10 cellular contexts compared by ENCODE assay signal in the genomic region with DNA sequence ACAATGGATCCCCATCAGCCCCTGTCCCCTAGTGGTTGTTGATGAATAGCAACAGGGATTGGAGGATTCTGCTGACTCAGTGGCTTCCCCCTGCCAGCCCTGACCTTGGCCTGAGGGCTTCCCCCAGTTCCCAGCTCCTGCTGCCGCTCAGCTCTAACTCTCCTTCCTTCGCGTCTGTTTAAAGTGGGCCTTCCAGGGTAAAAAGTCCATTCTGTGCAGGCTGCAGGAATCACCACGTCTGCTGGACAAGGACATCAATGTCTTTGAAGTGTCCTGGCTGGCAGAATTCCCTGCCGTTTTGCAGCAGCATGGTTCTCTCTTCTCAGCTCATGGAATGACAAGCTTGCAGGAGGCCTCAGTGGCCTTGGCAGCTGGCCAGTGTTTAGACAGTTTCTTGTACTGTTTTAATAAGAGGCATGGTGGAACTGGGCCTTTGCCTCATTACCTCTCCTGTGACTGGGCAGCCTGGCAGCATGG.
DNase-seq lines count a peak whose midpoint lies in the region; ATAC-seq and TF ChIP-seq lines count a peak whose summit lies in the region.
"Had no signal": no experiment of that assay in that cellular context is flagged by ENCODE, and none has a peak within 500 bp of the region (broad histone marks: within the 10 kb centered on the region; RNA-seq: fewer than 3 reads in every experiment).

No MANE protein-coding gene starts in this region.

- no peak for ATAC-seq in left lung
- no peak for ATAC-seq in GM18498 (IDR thresholded peaks at IDR 0.05; ENCODE audit: unreplicated experiment)
- ATAC-seq in GM21367 (IDR thresholded peaks at IDR 0.05; ENCODE audit: unreplicated experiment), result no peak

- no peak overlapping the region for H2BK5ac ChIP-seq in mesenchymal stem cell (ENCODE audit: low read depth, low read length, poor library complexity, severe bottlenecking)

- DNase-seq in COLO668 (lab: John Stamatoyannopoulos, UW; ENCODE audit: unreplicated experiment), result peak; percentile 11
- DNase-seq in cardiac fibroblast (ENCODE audit: low read depth in 2 of 2), result peak in 1 of 2 donors; percentile 31
- peak; percentile 76 for DNase-seq in mesenchymal stem cell
- DNase-seq in T1000 (lab: John Stamatoyannopoulos, UW), result no peak
- no peak for DNase-seq in left lung
- DNase-seq: stimulated activated CD4-positive, alpha-beta T cell treated with anti-CD3 and anti-CD28 coated beads, Interleukin-1b, Interleukin-23, amount 100 ng/mL, for 48 hours had no signal

- H2BK120ac ChIP-seq in mesenchymal stem cell (ENCODE audit: low read depth, low read length), result peak overlapping the region; percentile 29

- H3K36me3 ChIP-seq in mesenchymal stem cell (ENCODE audit: control insufficient read depth in 1 of 2, insufficient read depth in 2 of 2, low read depth in 1 of 2, low read length in 2 of 2) (no peaks in the 10 kb centered on the region), left lung (no peaks in the 10 kb centered on the region)
- H3K36me3 ChIP-seq: SJSA1 had no signal

- intact Hi-C loops in left lung (cut with DNase I), result no loop called here

- no peak overlapping the region for H4K91ac ChIP-seq in mesenchymal stem cell (ENCODE audit: low read length)

- no peak overlapping the region for H3K23ac ChIP-seq in mesenchymal stem cell (ENCODE audit: low read length in 2 of 2)

- peaks cover 8% of the 10 kb centered on the region for H3K4me1 ChIP-seq in mesenchymal stem cell (ENCODE audit: control insufficient read depth, insufficient read depth, low read depth, low read length)
- H3K4me1 ChIP-seq in left lung, result no peaks in the 10 kb centered on the region

- no peak overlapping the region for H3K9ac ChIP-seq in mesenchymal stem cell (ENCODE audit: low read length)

- no peak overlapping the region for H2BK15ac ChIP-seq in mesenchymal stem cell (ENCODE audit: low read depth, poor library complexity, severe bottlenecking)

- 34% methylated on average over 5 of the region's 5 CpGs for WGBS in mesenchymal stem cell

- H2AK5ac ChIP-seq in mesenchymal stem cell (ENCODE audit: low read length, severe bottlenecking), result no peak overlapping the region

- H2BK12ac ChIP-seq in mesenchymal stem cell (ENCODE audit: low read length in 2 of 2), result no peak overlapping the region

- peaks cover 0 to 22% of the 10 kb centered on the region in 2 experiments for H3K27me3 ChIP-seq in mesenchymal stem cell (ENCODE audit: control insufficient read depth in 1 of 2, insufficient read depth in 1 of 2, low read length in 2 of 2)
- H3K27me3 ChIP-seq in left lung, result no peaks in the 10 kb centered on the region
- H3K27me3 ChIP-seq: SJSA1 had no signal

- H2AFZ ChIP-seq in mesenchymal stem cell (ENCODE audit: low read depth, low read length), result no peak overlapping the region

- no peaks in the 10 kb centered on the region for H3K9me3 ChIP-seq in mesenchymal stem cell (ENCODE audit: control insufficient read depth, low read length)
- H3K9me3 ChIP-seq in left lung, result no peaks in the 10 kb centered on the region
- H3K9me3 ChIP-seq: SJSA1 had no signal

- no peak for TF ChIP-seq EP300 in Ishikawa (IDR thresholded peaks at IDR 0.05; ENCODE audit: borderline replicate concordance)

- H3K4me3 ChIP-seq in cardiac fibroblast (replicated peaks in 1 of 2; ENCODE audit: low read depth in 2 of 2, low read length in 2 of 2) (no peak overlapping the region), mesenchymal stem cell (ENCODE audit: insufficient read depth in 1 of 2, low read depth in 1 of 2, low read length in 2 of 2) (no peak overlapping the region), left lung (no peak overlapping the region)
- H3K4me3 ChIP-seq: SJSA1 had no signal

- H3K4me2 ChIP-seq in mesenchymal stem cell (ENCODE audit: low read length, poor library complexity, severe bottlenecking), result no peak overlapping the region

- H3K14ac ChIP-seq in mesenchymal stem cell (ENCODE audit: low read length in 2 of 2), result no peak overlapping the region

- peak overlapping the region; percentile 40 for H4K8ac ChIP-seq in mesenchymal stem cell (ENCODE audit: low read length)

- H3K27ac ChIP-seq in mesenchymal stem cell (ENCODE audit: low read length, poor library complexity, severe bottlenecking), result no peak overlapping the region
- H3K27ac ChIP-seq in left lung, result no peak overlapping the region
- H3K27ac ChIP-seq: SJSA1 had no signal

- peak; percentile 28 for TF ChIP-seq CTCF in cardiac fibroblast (IDR thresholded peaks at IDR 0.05; ENCODE audit: low read depth, low read length)
- no peak for TF ChIP-seq CTCF in left lung (IDR thresholded peaks at IDR 0.05)

- peak; percentile 41 for TF ChIP-seq RAD21 in Ishikawa (IDR thresholded peaks at IDR 0.05; ENCODE audit: low read depth)

- H3K79me1 ChIP-seq in mesenchymal stem cell (replicated peaks; ENCODE audit: low read length, poor library complexity, severe bottlenecking), result no peaks in the 10 kb centered on the region

- peak overlapping the region in 1 of 2 experiments; percentile 50 for H3K18ac ChIP-seq in mesenchymal stem cell (ENCODE audit: low read depth in 1 of 2, low read length in 2 of 2)

- no peak overlapping the region for H3K4ac ChIP-seq in mesenchymal stem cell (ENCODE audit: low read depth in 1 of 2, low read length in 2 of 2)

TF ChIP-seq in Ishikawa, 13 proteins besides CTCF, POLR2A, EP300 and RAD21:
- TF ChIP-seq TAF1 (IDR thresholded peaks at IDR 0.05; ENCODE audit: low read depth) (no peak), CEBPB (IDR thresholded peaks at IDR 0.05) (no peak), CREB1 (IDR thresholded peaks at IDR 0.05; ENCODE audit: low read depth) (no peak), FOXM1 (IDR thresholded peaks at IDR 0.05; ENCODE audit: borderline replicate concordance, low read depth) (no peak), YY1 (IDR thresholded peaks at IDR 0.05; ENCODE audit: low read depth) (no peak), TEAD4 (IDR thresholded peaks at IDR 0.05) (no peak)
- TF ChIP-seq, protein P1, sequence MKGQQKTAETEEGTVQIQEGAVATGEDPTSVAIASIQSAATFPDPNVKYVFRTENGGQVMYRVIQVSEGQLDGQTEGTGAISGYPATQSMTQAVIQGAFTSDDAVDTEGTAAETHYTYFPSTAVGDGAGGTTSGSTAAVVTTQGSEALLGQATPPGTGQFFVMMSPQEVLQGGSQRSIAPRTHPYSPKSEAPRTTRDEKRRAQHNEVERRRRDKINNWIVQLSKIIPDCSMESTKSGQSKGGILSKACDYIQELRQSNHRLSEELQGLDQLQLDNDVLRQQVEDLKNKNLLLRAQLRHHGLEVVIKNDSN (IDR thresholded peaks at IDR 0.05), result no peak
- TF ChIP-seq, protein P2, sequence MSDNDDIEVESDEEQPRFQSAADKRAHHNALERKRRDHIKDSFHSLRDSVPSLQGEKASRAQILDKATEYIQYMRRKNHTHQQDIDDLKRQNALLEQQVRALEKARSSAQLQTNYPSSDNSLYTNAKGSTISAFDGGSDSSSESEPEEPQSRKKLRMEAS (IDR thresholded peaks at IDR 0.05), result no peak
- TF ChIP-seq, protein P3, sequence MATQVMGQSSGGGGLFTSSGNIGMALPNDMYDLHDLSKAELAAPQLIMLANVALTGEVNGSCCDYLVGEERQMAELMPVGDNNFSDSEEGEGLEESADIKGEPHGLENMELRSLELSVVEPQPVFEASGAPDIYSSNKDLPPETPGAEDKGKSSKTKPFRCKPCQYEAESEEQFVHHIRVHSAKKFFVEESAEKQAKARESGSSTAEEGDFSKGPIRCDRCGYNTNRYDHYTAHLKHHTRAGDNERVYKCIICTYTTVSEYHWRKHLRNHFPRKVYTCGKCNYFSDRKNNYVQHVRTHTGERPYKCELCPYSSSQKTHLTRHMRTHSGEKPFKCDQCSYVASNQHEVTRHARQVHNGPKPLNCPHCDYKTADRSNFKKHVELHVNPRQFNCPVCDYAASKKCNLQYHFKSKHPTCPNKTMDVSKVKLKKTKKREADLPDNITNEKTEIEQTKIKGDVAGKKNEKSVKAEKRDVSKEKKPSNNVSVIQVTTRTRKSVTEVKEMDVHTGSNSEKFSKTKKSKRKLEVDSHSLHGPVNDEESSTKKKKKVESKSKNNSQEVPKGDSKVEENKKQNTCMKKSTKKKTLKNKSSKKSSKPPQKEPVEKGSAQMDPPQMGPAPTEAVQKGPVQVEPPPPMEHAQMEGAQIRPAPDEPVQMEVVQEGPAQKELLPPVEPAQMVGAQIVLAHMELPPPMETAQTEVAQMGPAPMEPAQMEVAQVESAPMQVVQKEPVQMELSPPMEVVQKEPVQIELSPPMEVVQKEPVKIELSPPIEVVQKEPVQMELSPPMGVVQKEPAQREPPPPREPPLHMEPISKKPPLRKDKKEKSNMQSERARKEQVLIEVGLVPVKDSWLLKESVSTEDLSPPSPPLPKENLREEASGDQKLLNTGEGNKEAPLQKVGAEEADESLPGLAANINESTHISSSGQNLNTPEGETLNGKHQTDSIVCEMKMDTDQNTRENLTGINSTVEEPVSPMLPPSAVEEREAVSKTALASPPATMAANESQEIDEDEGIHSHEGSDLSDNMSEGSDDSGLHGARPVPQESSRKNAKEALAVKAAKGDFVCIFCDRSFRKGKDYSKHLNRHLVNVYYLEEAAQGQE (IDR thresholded peaks at IDR 0.05; ENCODE audit: low read depth), result no peak
TF ChIP-seq in Ishikawa: peak in this region for 0.

Comparison
In these comparisons a context has a peak if more than half of its experiments do, and no peak if none do; other contexts are left out.
1. DNase-seq: peak in COLO668 (single experiment) and mesenchymal stem cell (single experiment); none in T1000 (single experiment) and left lung (0 of 2).